ENCODE assay signal across 9 cellular contexts in the genomic region with DNA sequence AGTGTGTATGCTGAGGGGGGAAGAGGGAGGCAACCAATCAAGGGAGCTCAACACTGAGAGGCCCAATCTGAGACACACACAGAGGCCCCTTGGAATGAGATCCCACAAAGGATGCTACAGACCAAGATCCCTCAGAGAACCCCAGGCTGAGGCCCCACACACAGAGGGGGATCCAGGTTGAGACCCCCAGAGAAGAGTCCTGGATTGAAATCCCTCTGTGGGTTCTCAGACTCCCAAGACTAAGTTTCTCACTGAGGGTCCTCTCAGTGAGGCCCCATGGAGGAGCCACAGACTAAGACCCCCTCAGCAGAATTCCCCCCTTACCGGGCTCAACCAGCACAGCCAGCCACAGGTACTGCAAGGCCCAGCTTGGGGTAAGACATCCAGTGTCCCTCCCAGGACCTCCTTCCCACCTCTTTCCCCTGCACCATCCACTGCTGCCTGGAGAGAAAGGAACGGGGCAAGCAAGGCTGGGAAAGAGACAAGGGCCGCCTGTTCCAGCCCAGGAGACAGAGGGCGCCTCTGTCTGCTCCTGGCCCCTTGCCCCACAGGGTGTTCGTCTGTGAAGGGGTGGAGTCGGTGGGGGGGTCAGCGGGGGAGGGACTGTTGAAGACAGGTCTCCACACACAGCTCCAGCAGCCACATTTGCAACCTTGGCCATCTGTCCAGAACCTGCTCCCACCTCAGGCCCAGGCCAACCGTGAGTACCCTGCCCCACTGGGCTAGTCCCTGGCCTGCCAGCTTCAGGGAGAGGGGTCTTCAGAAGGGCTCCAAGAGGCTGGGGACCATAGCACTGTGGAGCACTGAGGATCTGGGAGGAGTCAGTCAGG. TPM values are rescaled to one million over a fixed set of nuclear protein-coding genes. Genes with fewer than 3 reads are reported as not detected.
A peak's percentile ranks its signal among the peaks of the same experiment; 100 is the strongest.
DNase-seq lines count a peak whose midpoint lies in the region; ATAC-seq and TF ChIP-seq lines count a peak whose summit lies in the region.
"Had no signal": no experiment of that assay in that cellular context is flagged by ENCODE, and none has a peak within 500 bp of the region (broad histone marks: within the 10 kb centered on the region; RNA-seq: fewer than 3 reads in every experiment).

TSS of gene S100A1 (plus strand) at position 638 of the 830 bp plus-strand sequence. CDS start 2,088 bp downstream, outside the sequence.

- peak within 1 kb of the TSS; percentile 84 for H3K23ac ChIP-seq in IMR-90 (ENCODE audit: low read depth, low read length)

- H3K56ac ChIP-seq in IMR-90 (ENCODE audit: extremely low read depth, insufficient read depth, low read length), result peak within 1 kb of the TSS; percentile 94

- peak within 1 kb of the TSS; percentile 92 for H2BK5ac ChIP-seq in IMR-90 (ENCODE audit: low read depth, low read length, poor library complexity, severe bottlenecking)

- dilution Hi-C loops in IMR-90 (cut with HindIII; ENCODE audit: low sequenced_read_pairs, unreplicated experiment), result no loop called here

- H3K27me3 ChIP-seq in IMR-90 (ENCODE audit: control insufficient read depth, insufficient read depth, low read length) (no peaks in the 10 kb centered on the region), kidney epithelial cell (ENCODE audit: control insufficient read depth, insufficient read depth, low read length) (no peaks in the 10 kb centered on the region)

- BruUV-seq in IMR-90 (replicated peaks; lab: Mats Ljungman, UMichigan) (no TSS peak), MCF 10A (replicated peaks; lab: Mats Ljungman, UMichigan) (no TSS peak)

- peaks cover 14% of the 10 kb centered on the region for H3K4me1 ChIP-seq in IMR-90 (ENCODE audit: control insufficient read depth, insufficient read depth, low read length)

- no peaks in the 10 kb centered on the region for H3K9me3 ChIP-seq in IMR-90 (ENCODE audit: control insufficient read depth, insufficient read depth, low read length)

- H3K27me3 Mint-ChIP-seq in MCF 10A (ENCODE audit: insufficient read depth, unreplicated experiment), result no peaks in the 10 kb centered on the region
- no peaks in the 10 kb centered on the region for H3K27me3 Mint-ChIP-seq in stimulated activated memory B cell treated with anti-CD40 and anti-IgM and Interleukin-4, amounts not matched to agents 10 μg/mL and 1 μg/mL and 100 μg/mL, for 72 hours
- H3K27me3 Mint-ChIP-seq: stimulated activated naive CD8-positive, alpha-beta T cell treated with anti-CD3 and anti-CD28 coated beads, Interleukin-15, Interleukin-2, amounts not matched to agents 100 ng/mL and 50 ng/mL, for 24 hours had no signal

- peak within 1 kb of the TSS; percentile 97 for H4K91ac ChIP-seq in IMR-90 (ENCODE audit: insufficient read depth, low read depth, low read length)

- H3K27ac Mint-ChIP-seq in MCF 10A (ENCODE audit: low read depth, unreplicated experiment), result peak within 1 kb of the TSS; percentile 91
- H3K27ac Mint-ChIP-seq in stimulated activated memory B cell treated with anti-CD40 and anti-IgM and Interleukin-4, amounts not matched to agents 10 μg/mL and 1 μg/mL and 100 μg/mL, for 72 hours, result peak within 1 kb of the TSS; percentile 87
- H3K27ac Mint-ChIP-seq: stimulated activated naive CD8-positive, alpha-beta T cell treated with anti-CD3 and anti-CD28 coated beads, Interleukin-15, Interleukin-2, amounts not matched to agents 100 ng/mL and 50 ng/mL, for 24 hours had no signal

- H2BK20ac ChIP-seq in IMR-90 (ENCODE audit: low read depth, low read length), result peak within 1 kb of the TSS; percentile 81

- no peak for TF ChIP-seq POLR2A in IMR-90 (IDR thresholded peaks at IDR 0.05; ENCODE audit: low read depth, low read length)

- peaks cover 33% of the 10 kb centered on the region for H3K36me3 Mint-ChIP-seq in MCF 10A (ENCODE audit: insufficient read depth, unreplicated experiment)
- H3K36me3 Mint-ChIP-seq in stimulated activated memory B cell treated with anti-CD40 and anti-IgM and Interleukin-4, amounts not matched to agents 10 μg/mL and 1 μg/mL and 100 μg/mL, for 72 hours, result peaks cover 11% of the 10 kb centered on the region

- peak within 1 kb of the TSS; percentile 84 for H3K4me3 Mint-ChIP-seq in MCF 10A (ENCODE audit: unreplicated experiment)
- peak within 1 kb of the TSS; percentile 62 for H3K4me3 Mint-ChIP-seq in stimulated activated memory B cell treated with anti-CD40 and anti-IgM and Interleukin-4, amounts not matched to agents 10 μg/mL and 1 μg/mL and 100 μg/mL, for 72 hours
- H3K4me3 Mint-ChIP-seq: stimulated activated naive CD8-positive, alpha-beta T cell treated with anti-CD3 and anti-CD28 coated beads, Interleukin-15, Interleukin-2, amounts not matched to agents 100 ng/mL and 50 ng/mL, for 24 hours had no signal

- peaks cover 41% of the 10 kb centered on the region for H3K4me1 Mint-ChIP-seq in MCF 10A (ENCODE audit: insufficient read depth, unreplicated experiment)
- H3K4me1 Mint-ChIP-seq in stimulated activated memory B cell treated with anti-CD40 and anti-IgM and Interleukin-4, amounts not matched to agents 10 μg/mL and 1 μg/mL and 100 μg/mL, for 72 hours, result peaks cover 45% of the 10 kb centered on the region

- TF ChIP-seq RAD21 in IMR-90 (IDR thresholded peaks at IDR 0.05; ENCODE audit: low read length), result no peak

- ATAC-seq in IMR-90 (ENCODE audit: low read depth) (no peak), HG02938 (IDR thresholded peaks at IDR 0.05; ENCODE audit: unreplicated experiment) (no peak)
- ATAC-seq in stimulated activated memory B cell treated with anti-CD40 and anti-IgM and Interleukin-4, amounts not matched to agents 10 μg/mL and 1 μg/mL and 100 μg/mL, for 72 hours, result peak; percentile 2

- peaks cover 25 to 32% of the 10 kb centered on the region in 2 experiments for H3K79me1 ChIP-seq in IMR-90 (ENCODE audit: low read depth in 1 of 2, low read length in 2 of 2)

- H4K20me1 ChIP-seq in IMR-90 (ENCODE audit: insufficient read depth, low read length), result no peaks in the 10 kb centered on the region

- peak within 1 kb of the TSS; percentile 97 for H2AK9ac ChIP-seq in IMR-90 (replicated peaks; ENCODE audit: low read depth, low read length, poor library complexity)

- no peak for TF ChIP-seq CTCF in IMR-90 (conservative IDR thresholded peaks at IDR 0.05; ENCODE audit: low read depth, low read length)
- TF ChIP-seq CTCF in MCF 10A (IDR thresholded peaks at IDR 0.05; ENCODE audit: unreplicated experiment), result no peak
- no peak for TF ChIP-seq CTCF in kidney epithelial cell (IDR thresholded peaks at IDR 0.05; ENCODE audit: insufficient read depth, low read length, poor library complexity, severe bottlenecking)

- intact Hi-C loops in IMR-90 (cut with micrococcal nuclease), result loop anchor here (1.0 to 5.0 kb wide), 3 partner anchors 55 to 117 kb away; no protein-coding TSS in a partner anchor
- intact Hi-C loops in MCF 10A (cut with micrococcal nuclease), result loop anchor here (1.0 to 2.0 kb wide), 3 partner anchors 31 to 56 kb away; partner anchors contain the start of genes ILF2 and SNAPIN

- H3K18ac ChIP-seq in IMR-90 (ENCODE audit: low read depth, low read length), result peak within 1 kb of the TSS; percentile 73

- H4K5ac ChIP-seq in IMR-90 (ENCODE audit: low read depth, low read length), result peak within 1 kb of the TSS; percentile 87

- H3K14ac ChIP-seq in IMR-90 (replicated peaks; ENCODE audit: low read depth, low read length), result peak within 1 kb of the TSS; percentile 99

- peak within 1 kb of the TSS; percentile 96 for H3K27ac ChIP-seq in IMR-90 (ENCODE audit: insufficient read depth, low read length)

- peak within 1 kb of the TSS; percentile 85 for H3K9ac ChIP-seq in IMR-90 (ENCODE audit: low read depth, low read length)

- peak within 1 kb of the TSS; percentile 85 for H2BK120ac ChIP-seq in IMR-90 (ENCODE audit: low read depth, low read length)

- H3K4ac ChIP-seq in IMR-90 (ENCODE audit: low read depth, low read length), result peak within 1 kb of the TSS; percentile 96

- peak within 1 kb of the TSS; percentile 87 to 94 for H4K8ac ChIP-seq in IMR-90 (ENCODE audit: low read depth in 2 of 2, low read length in 2 of 2)

- POLR2A ChIA-PET in IMR-90 (lab: Charles Lee; ENCODE audit: unreplicated experiment) (interaction anchor here (0.7 to 2.3 kb wide), 15 partner anchors 9 to 96 kb away, joined by 3 to 10 read pairs (median 5); partner anchors contain the start of genes S100A16 and S100A6), MCF 10A (lab: Yijun Ruan, JAX) (interaction anchor here (0.6 to 46.1 kb wide), 23 partner anchors 6 to 792 kb away, joined by 3 to 1272 read pairs (median 5); partner anchors contain the start of genes CHTOP, CREB3L4, INTS3 and JTB)

- WGBS in IMR-90 (ENCODE audit: extremely low coverage in 2 of 2, insufficient read length in 1 of 2), 2 experiments, result 100% methylated on average over 1 of the region's 8 CpGs; no CpG with 5 or more reads in 1 of the 2 experiments

- DNase-seq in IMR-90 (no peak), MCF 10A (ENCODE audit: unreplicated experiment) (no peak), kidney epithelial cell (ENCODE audit: low read depth) (no peak), NCI-H2227 (lab: John Stamatoyannopoulos, UW; ENCODE audit: unreplicated experiment) (no peak)
- no peak for DNase-seq in stimulated activated CD4-positive, alpha-beta T cell treated with anti-CD3 and anti-CD28 coated beads, Interleukin-2, amount 100 ng/mL, for 24 hours
- no peak for DNase-seq in stimulated activated CD4-positive, alpha-beta T cell treated with anti-CD3 and anti-CD28 coated beads, Interleukin-4, amount 100 ng/mL, for 1 hour

- peak within 1 kb of the TSS; percentile 84; the same call in 2 of the 3 replicates for H2BK15ac ChIP-seq in IMR-90 (ENCODE audit: low read depth, low read length)

- H3K4me3 ChIP-seq in IMR-90 (ENCODE audit: insufficient read depth, low read depth, low read length), result peak within 1 kb of the TSS; percentile 54
- peak within 1 kb of the TSS; percentile 58 for H3K4me3 ChIP-seq in kidney epithelial cell (ENCODE audit: low read depth, low read length)

- H3K9me3 Mint-ChIP-seq in MCF 10A (ENCODE audit: unreplicated experiment), result no peaks in the 10 kb centered on the region
- H3K9me3 Mint-ChIP-seq in stimulated activated memory B cell treated with anti-CD40 and anti-IgM and Interleukin-4, amounts not matched to agents 10 μg/mL and 1 μg/mL and 100 μg/mL, for 72 hours, result peaks cover under 1% of the 10 kb centered on the region
- H3K9me3 Mint-ChIP-seq: stimulated activated naive CD8-positive, alpha-beta T cell treated with anti-CD3 and anti-CD28 coated beads, Interleukin-15, Interleukin-2, amounts not matched to agents 100 ng/mL and 50 ng/mL, for 24 hours had no signal

- H2AK5ac ChIP-seq in IMR-90 (ENCODE audit: low read depth, low read length), result peak within 1 kb of the TSS; percentile 99

- peak within 1 kb of the TSS; percentile 83 for H3K4me2 ChIP-seq in IMR-90 (ENCODE audit: low read depth, low read length)

- CTCF ChIA-PET in IMR-90 (lab: Yijun Ruan, JAX) (interaction anchor here (0.8 to 2.3 kb wide), 12 partner anchors 12 to 121 kb away, joined by 3 to 18 read pairs (median 5); partner anchors contain the start of gene S100A16), MCF 10A (lab: Yijun Ruan, JAX) (interaction anchor here (0.6 to 9.3 kb wide), 24 partner anchors 13 to 676 kb away, joined by 3 to 195 read pairs (median 4); partner anchors contain the start of genes NPR1, S100A14, S100A16 and SNAPIN)

- peaks cover 9% of the 10 kb centered on the region; the same call in 1 of the 2 replicates for H3K36me3 ChIP-seq in IMR-90 (ENCODE audit: control insufficient read depth, insufficient read depth, low read length)
- H3K36me3 ChIP-seq in kidney epithelial cell (ENCODE audit: control insufficient read depth, insufficient read depth, low read length), result no peaks in the 10 kb centered on the region

- peaks cover 29% of the 10 kb centered on the region for H3K9me1 ChIP-seq in IMR-90 (ENCODE audit: insufficient read depth, low read length)

- peak within 1 kb of the TSS; percentile 84 for H2AFZ ChIP-seq in IMR-90 (replicated peaks; ENCODE audit: low read length, poor library complexity)

- in situ Hi-C loops in IMR-90 (cut with MboI; ENCODE audit: low sequenced_read_pairs), result no loop called here

RNA-seq across cellular contexts. Expression of gene S100A1, which starts in this region (rescaled TPM):
- 0.18 TPM in 1 of 2 replicates, not detected in the other for total RNA-seq in IMR-90 (2012; rRNA removed)
- 0.29 and 0.59 TPM in 2 replicates for polyA plus RNA-seq in IMR-90 (2012; rRNA removed)
- polyA plus RNA-seq in IMR-90 (2012; cell fraction: cytosol; rRNA removed), result 1.1 and 1.2 TPM in 2 replicates
- polyA plus RNA-seq in IMR-90 (2012; cell fraction: nucleus; rRNA removed; ENCODE audit: low replicate concordance), result 0.14 and 0.48 TPM in 2 replicates
- total RNA-seq in MCF 10A (2022), result 0.74 TPM in 1 of 2 replicates, not detected in the other
- total RNA-seq in kidney epithelial cell, result 1.3 and 2.0 TPM in 2 replicates
